Comparison of ENCODE assay signal across 24 cellular contexts in genomic region chr1:42005530-42005929, GRCh38.
"Had no signal": no experiment of that assay in that cellular context is flagged by ENCODE, and none has a peak within 500 bp of the region (broad histone marks: within the 10 kb centered on the region; RNA-seq: fewer than 3 reads in every experiment).

No MANE protein-coding gene starts in this region.

- H3K27ac Mint-ChIP-seq: dendritic cell treated with granulocyte-macrophage colony-stimulating factor and Interleukin-4, amounts not matched to agents 40 ng/mL and 50 ng/mL, for 4 days; endodermal cell; memory B cell; natural killer cell; stimulated activated naive B cell treated with anti-CD40 and anti-IgM and Interleukin-4, amounts not matched to agents 10 μg/mL and 1 μg/mL and 100 μg/mL, for 72 hours; stimulated activated naive CD8-positive, alpha-beta T cell treated with anti-CD3 and anti-CD28 coated beads, Interleukin-15, amount 100 ng/mL, for 72 hours had no signal

- H3K4me3 ChIP-seq: colonic mucosa, heart right ventricle, lower lobe of right lung, pancreas, right lobe of liver, thyroid gland, vagina had no signal

- H3K36me3 ChIP-seq: colonic mucosa, heart right ventricle, lower lobe of right lung, pancreas, right lobe of liver, thyroid gland, vagina had no signal

- H3K4me3 Mint-ChIP-seq: dendritic cell treated with granulocyte-macrophage colony-stimulating factor and Interleukin-4, amounts not matched to agents 40 ng/mL and 50 ng/mL, for 4 days; endodermal cell; memory B cell; natural killer cell; stimulated activated naive B cell treated with anti-CD40 and anti-IgM and Interleukin-4, amounts not matched to agents 10 μg/mL and 1 μg/mL and 100 μg/mL, for 72 hours; stimulated activated naive CD8-positive, alpha-beta T cell treated with anti-CD3 and anti-CD28 coated beads, Interleukin-15, amount 100 ng/mL, for 72 hours had no signal

- H3K9me3 Mint-ChIP-seq: dendritic cell treated with granulocyte-macrophage colony-stimulating factor and Interleukin-4, amounts not matched to agents 40 ng/mL and 50 ng/mL, for 4 days; endodermal cell; memory B cell; natural killer cell; stimulated activated naive B cell treated with anti-CD40 and anti-IgM and Interleukin-4, amounts not matched to agents 10 μg/mL and 1 μg/mL and 100 μg/mL, for 72 hours; stimulated activated naive CD8-positive, alpha-beta T cell treated with anti-CD3 and anti-CD28 coated beads, Interleukin-15, amount 100 ng/mL, for 72 hours had no signal

- FAIRE-seq: keratinocyte, pancreas, small intestine had no signal

- H3K9me3 ChIP-seq: colonic mucosa, heart right ventricle, lower lobe of right lung, pancreas, right lobe of liver, thyroid gland, vagina had no signal

- H3K36me3 Mint-ChIP-seq: memory B cell; natural killer cell; stimulated activated naive B cell treated with anti-CD40 and anti-IgM and Interleukin-4, amounts not matched to agents 10 μg/mL and 1 μg/mL and 100 μg/mL, for 72 hours had no signal

- H3K27me3 ChIP-seq: colonic mucosa, heart right ventricle, pancreas, right lobe of liver, thyroid gland, vagina had no signal

- H3K4me1 ChIP-seq: colonic mucosa, foreskin keratinocyte, pancreas, vagina had no signal

- H3K27ac ChIP-seq: colonic mucosa, epithelial cell of prostate, foreskin keratinocyte, heart right ventricle, lower lobe of right lung, pancreas, right lobe of liver, thyroid gland, vagina had no signal

- H3K27me3 Mint-ChIP-seq: dendritic cell treated with granulocyte-macrophage colony-stimulating factor and Interleukin-4, amounts not matched to agents 40 ng/mL and 50 ng/mL, for 4 days; stimulated activated naive B cell treated with anti-CD40 and anti-IgM and Interleukin-4, amounts not matched to agents 10 μg/mL and 1 μg/mL and 100 μg/mL, for 72 hours; stimulated activated naive CD8-positive, alpha-beta T cell treated with anti-CD3 and anti-CD28 coated beads, Interleukin-15, amount 100 ng/mL, for 72 hours had no signal

- H3K4me1 Mint-ChIP-seq: endodermal cell, memory B cell had no signal

- DNase-seq: colonic mucosa; effector CD8-positive, alpha-beta T cell; endodermal cell; foreskin keratinocyte; glutamatergic neuron; heart right ventricle; hippocampal formation; left ventricle myocardium superior; lower lobe of right lung; natural killer cell; occipital lobe; pancreas; small intestine; stimulated activated CD4-positive, alpha-beta T cell treated with anti-CD3 and anti-CD28 coated beads, Interleukin-15, amount 100 ng/mL, for 24 hours; stimulated activated CD4-positive, alpha-beta T cell treated with anti-CD3 and anti-CD28 coated beads, Interleukin-2, amount 100 ng/mL, for 48 hours; stimulated activated naive B cell treated with anti-CD40 and anti-IgM and Interleukin-4, amounts not matched to agents 10 μg/mL and 1 μg/mL and 100 μg/mL, for 72 hours; stimulated activated naive CD8-positive, alpha-beta T cell treated with anti-CD3 and anti-CD28 coated beads, Interleukin-15, amount 100 ng/mL, for 72 hours; thyroid gland had no signal
